ENCODE assay signal across 1 cellular context in the genomic region with DNA sequence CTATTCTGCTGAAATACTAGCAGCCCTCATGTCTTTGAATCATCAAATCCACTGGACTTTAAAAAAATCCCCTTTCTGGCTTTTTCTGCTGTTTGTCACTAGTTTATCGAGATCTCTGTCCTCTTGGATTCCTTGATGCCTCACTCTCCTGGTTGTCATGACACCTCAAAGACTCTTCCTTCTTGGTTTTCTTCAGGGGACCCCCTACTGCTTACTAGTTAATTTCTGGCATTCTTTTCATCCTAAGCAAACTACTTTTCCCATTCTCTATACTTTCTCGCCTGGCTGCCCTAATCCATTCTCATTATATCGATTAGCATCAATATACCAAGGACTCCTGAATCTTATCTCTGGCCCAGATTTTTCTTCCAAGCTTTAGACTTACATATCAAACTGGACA.
TF ChIP-seq lines count a peak whose summit lies in the region.

No MANE protein-coding gene starts in this region.

TF ChIP-seq in GM23338, 12 proteins besides CTCF, POLR2A, EP300 and RAD21 (continued from another document):
- TF ChIP-seq ZNF462 (CRISPR knock-in tag; IDR thresholded peaks at IDR 0.05), result no peak
- no peak for TF ChIP-seq ZNF331 (CRISPR knock-in tag; IDR thresholded peaks at IDR 0.05; ENCODE audit: low read depth)
- no peak for TF ChIP-seq EZH2 (IDR thresholded peaks at IDR 0.05; ENCODE audit: low read depth, unreplicated experiment)
- TF ChIP-seq REST (IDR thresholded peaks at IDR 0.05; ENCODE audit: unreplicated experiment), result no peak
- TF ChIP-seq, protein P1, sequence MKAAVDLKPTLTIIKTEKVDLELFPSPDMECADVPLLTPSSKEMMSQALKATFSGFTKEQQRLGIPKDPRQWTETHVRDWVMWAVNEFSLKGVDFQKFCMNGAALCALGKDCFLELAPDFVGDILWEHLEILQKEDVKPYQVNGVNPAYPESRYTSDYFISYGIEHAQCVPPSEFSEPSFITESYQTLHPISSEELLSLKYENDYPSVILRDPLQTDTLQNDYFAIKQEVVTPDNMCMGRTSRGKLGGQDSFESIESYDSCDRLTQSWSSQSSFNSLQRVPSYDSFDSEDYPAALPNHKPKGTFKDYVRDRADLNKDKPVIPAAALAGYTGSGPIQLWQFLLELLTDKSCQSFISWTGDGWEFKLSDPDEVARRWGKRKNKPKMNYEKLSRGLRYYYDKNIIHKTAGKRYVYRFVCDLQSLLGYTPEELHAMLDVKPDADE (IDR thresholded peaks at IDR 0.05), result no peak
- no peak for TF ChIP-seq ZNF114 (CRISPR knock-in tag; IDR thresholded peaks at IDR 0.05)
- TF ChIP-seq POLR2AphosphoS5 (IDR thresholded peaks at IDR 0.05; ENCODE audit: low read depth), result no peak
